Comparison of ENCODE assay signal across 1 cellular context in genomic region chr3:77935418-77935817, GRCh38.
TF ChIP-seq lines count a peak whose summit lies in the region.

No MANE protein-coding gene starts in this region.

TF ChIP-seq in H1, 55 proteins besides CTCF, POLR2A, EP300 and RAD21 (continued from another document):
- TF ChIP-seq ATF2 (IDR thresholded peaks at IDR 0.05; ENCODE audit: low read length) (no peak), RFX5 (IDR thresholded peaks at IDR 0.05; ENCODE audit: borderline replicate concordance, low read depth, low read length) (no peak), EZH2 (IDR thresholded peaks at IDR 0.05; ENCODE audit: low read depth, low read length, severe bottlenecking) (no peak), EGR1 (IDR thresholded peaks at IDR 0.05; ENCODE audit: borderline replicate concordance, low read depth, low read length) (no peak), POU5F1 (IDR thresholded peaks at IDR 0.05; ENCODE audit: low read depth, low read length) (no peak), BRCA1 (IDR thresholded peaks at IDR 0.05; ENCODE audit: low read depth, low read length) (no peak), BACH1 (IDR thresholded peaks at IDR 0.05; ENCODE audit: low read length) (no peak)
TF ChIP-seq in H1: peak in this region for 0.
